Comparison of ENCODE assay signal across 22 cellular contexts in genomic region chr3:128266453-128266852, GRCh38.
A peak's percentile ranks its signal among the peaks of the same experiment; 100 is the strongest.
DNase-seq lines count a peak whose midpoint lies in the region; TF ChIP-seq lines count a peak whose summit lies in the region.
"Had no signal": no experiment of that assay in that cellular context is flagged by ENCODE, and none has a peak within 500 bp of the region (broad histone marks: within the 10 kb centered on the region; RNA-seq: fewer than 3 reads in every experiment).

No MANE protein-coding gene starts in this region.

- no peak for TF ChIP-seq CTCF in mesothelial cell of epicardium (IDR thresholded peaks at IDR 0.05; ENCODE audit: unreplicated experiment)

- no peaks in the 10 kb centered on the region for H3K27me3 Mint-ChIP-seq in mesothelial cell of epicardium (ENCODE audit: low read depth)
- H3K27me3 Mint-ChIP-seq: activated B cell treated with CpG ODN at 0.5 μM for 24 hours; activated T-cell treated with anti-CD3 and anti-CD28 coated beads, Interleukin-2, amount 50 U/mL, for 24 hours; naive thymus-derived CD8-positive, alpha-beta T cell; stimulated activated naive CD8-positive, alpha-beta T cell treated with anti-CD3 and anti-CD28 coated beads, Interleukin-15, Interleukin-2, amounts not matched to agents 100 ng/mL and 50 ng/mL, for 24 hours had no signal

- no peak overlapping the region for H3K4me3 ChIP-seq in H7 (ENCODE audit: insufficient read depth, low read depth, low read length)
- H3K4me3 ChIP-seq: upper lobe of right lung had no signal

- DNase-seq in DMS 273 (lab: John Stamatoyannopoulos, UW; ENCODE audit: unreplicated experiment) (peak; percentile 52), DMS 273 treated with DMSO at 0.1 percent for 48 hours (lab: John Stamatoyannopoulos, UW) (no peak), HT1080 (ENCODE audit: low read depth) (peak; percentile 44), RPMI7951 (ENCODE audit: low read depth) (peak; percentile 76), mesothelial cell of epicardium (ENCODE audit: low spot score in 2 of 2, unreplicated experiment in 2 of 2) (no peak), H7 (no peak), germinal center (ENCODE audit: low spot score) (no peak), nucleus accumbens (lab: John Stamatoyannopoulos, UW) (no peak)
- DNase-seq: activated B cell treated with CpG ODN at 0.5 μM for 24 hours; activated CD8-positive, alpha-beta T cell treated with anti-CD3 and anti-CD28 coated beads, Interleukin-2, amount 10 ng/mL, durations not matched to agents 7 days and 5 days; activated naive CD4-positive, alpha-beta T cell treated with anti-CD3 and anti-CD28 coated beads, Interleukin-2, amount 50 U/mL, for 16 hours; activated T-cell treated with anti-CD3 and anti-CD28 coated beads, Interleukin-2, amount 50 U/mL, for 24 hours; HCEC 1CT; hippocampal formation; KBM-7; mesendoderm; naive thymus-derived CD8-positive, alpha-beta T cell; RPMI8226; stimulated activated CD4-positive, alpha-beta T cell treated with anti-CD3 and anti-CD28 coated beads, Interleukin-2, amount 100 ng/mL, for 24 hours; T-helper 9 cell; upper lobe of right lung had no signal

- H3K27ac Mint-ChIP-seq in mesothelial cell of epicardium, result peak overlapping the region; percentile 79
- H3K27ac Mint-ChIP-seq: activated B cell treated with CpG ODN at 0.5 μM for 24 hours; activated CD8-positive, alpha-beta T cell treated with anti-CD3 and anti-CD28 coated beads, Interleukin-2, amount 10 ng/mL, durations not matched to agents 7 days and 5 days; activated T-cell treated with anti-CD3 and anti-CD28 coated beads, Interleukin-2, amount 50 U/mL, for 24 hours; stimulated activated naive CD8-positive, alpha-beta T cell treated with anti-CD3 and anti-CD28 coated beads, Interleukin-15, Interleukin-2, amounts not matched to agents 100 ng/mL and 50 ng/mL, for 24 hours had no signal

- H3K9me3 Mint-ChIP-seq in mesothelial cell of epicardium, result peaks cover 2% of the 10 kb centered on the region
- H3K9me3 Mint-ChIP-seq: activated B cell treated with CpG ODN at 0.5 μM for 24 hours; activated T-cell treated with anti-CD3 and anti-CD28 coated beads, Interleukin-2, amount 50 U/mL, for 24 hours; stimulated activated naive CD8-positive, alpha-beta T cell treated with anti-CD3 and anti-CD28 coated beads, Interleukin-15, Interleukin-2, amounts not matched to agents 100 ng/mL and 50 ng/mL, for 24 hours had no signal

- H3K4me1 Mint-ChIP-seq in mesothelial cell of epicardium, result peaks cover 34% of the 10 kb centered on the region
- H3K4me1 Mint-ChIP-seq: activated B cell treated with CpG ODN at 0.5 μM for 24 hours had no signal

- H3K36me3 Mint-ChIP-seq in mesothelial cell of epicardium, result peaks cover 8% of the 10 kb centered on the region

- H3K27me3 ChIP-seq in H7 (ENCODE audit: control insufficient read depth, insufficient read depth, low read length), result no peaks in the 10 kb centered on the region
- H3K27me3 ChIP-seq: upper lobe of right lung had no signal

- no peak overlapping the region for H3K4me3 Mint-ChIP-seq in mesothelial cell of epicardium
- H3K4me3 Mint-ChIP-seq: activated B cell treated with CpG ODN at 0.5 μM for 24 hours; activated CD8-positive, alpha-beta T cell treated with anti-CD3 and anti-CD28 coated beads, Interleukin-2, amount 10 ng/mL, durations not matched to agents 7 days and 5 days; activated T-cell treated with anti-CD3 and anti-CD28 coated beads, Interleukin-2, amount 50 U/mL, for 24 hours; naive thymus-derived CD8-positive, alpha-beta T cell; stimulated activated naive CD8-positive, alpha-beta T cell treated with anti-CD3 and anti-CD28 coated beads, Interleukin-15, Interleukin-2, amounts not matched to agents 100 ng/mL and 50 ng/mL, for 24 hours had no signal

- 0 out of 2 replicates have a peak, but pooled peaks cover 1% of the 10 kb centered on the region for H3K36me3 ChIP-seq in H7 (replicated peaks; ENCODE audit: control insufficient read depth, insufficient read depth, low read length)

Comparison
In these comparisons a context has a peak if more than half of its experiments do, and no peak if none do; other contexts are left out.
1. DNase-seq: peak in DMS 273 (single experiment), HT1080 (single experiment) and RPMI7951 (single experiment); none in DMS 273 treated with DMSO at 0.1 percent for 48 hours (single experiment), mesothelial cell of epicardium (0 of 2), H7 (single experiment), germinal center (single experiment) and nucleus accumbens (0 of 56).